ENCODE assay signal across 25 cellular contexts in genomic region chr7:69042138-69042537, GRCh38.
"Had no signal": no experiment of that assay in that cellular context is flagged by ENCODE, and none has a peak within 500 bp of the region (broad histone marks: within the 10 kb centered on the region; RNA-seq: fewer than 3 reads in every experiment).

No MANE protein-coding gene starts in this region.

- H3K4me3 ChIP-seq: ascending aorta, cardiac muscle cell, MG63, SJCRH30, SK-N-MC had no signal

- ATAC-seq: activated CD8-positive, alpha-beta T cell treated with anti-CD3 and anti-CD28 coated beads, Interleukin-2, amount 10 ng/mL, durations not matched to agents 7 days and 5 days; Panc1 had no signal

- H3K9me3 ChIP-seq: MG63, SJCRH30 had no signal

- H3K27me3 ChIP-seq: ascending aorta, cardiac muscle cell, MG63, SJCRH30 had no signal

- H3K36me3 ChIP-seq: ascending aorta, cardiac muscle cell, MG63, SJCRH30, WERI-Rb-1 had no signal

- DNase-seq: activated CD4-positive, alpha-beta T cell treated with anti-CD3 and anti-CD28 coated beads, Interleukin-2, amount 10 ng/mL, durations not matched to agents 24 days and 14 days; activated CD4-positive, alpha-beta T cell treated with anti-CD3 and anti-CD28 coated beads, Interleukin-2, amount 50 U/mL, for 48 hours; activated CD8-positive, alpha-beta T cell treated with anti-CD3 and anti-CD28 coated beads, Interleukin-2, amount 10 ng/mL, durations not matched to agents 7 days and 5 days; activated gamma-delta T cell; activated naive CD4-positive, alpha-beta T cell treated with Interleukin-2 at 50 U/mL for 16 hours; activated naive CD8-positive, alpha-beta T cell treated with anti-CD3 and anti-CD28 coated beads, Interleukin-2, amount 10 ng/mL, durations not matched to agents 7 days and 5 days; activated T-cell treated with anti-CD3 and anti-CD28 coated beads, Interleukin-2, amount 50 U/mL, for 24 hours; amygdala; Kasumi-1; MG63; NCI-H1092; NCI-H1436 treated with DMSO at 0.1 percent for 48 hours; NCI-H1694 treated with DMSO at 0.1 percent for 48 hours; NCI-H2029; NCI-H345; NCI-H526; NCI-H774; SHP77; SJCRH30; T1000; WERI-Rb-1 had no signal

- H3K27ac ChIP-seq: ascending aorta, cardiac muscle cell, SJCRH30, SK-N-MC, WERI-Rb-1 had no signal

- H3K4me1 ChIP-seq: ascending aorta had no signal
